In the genomic region with DNA sequence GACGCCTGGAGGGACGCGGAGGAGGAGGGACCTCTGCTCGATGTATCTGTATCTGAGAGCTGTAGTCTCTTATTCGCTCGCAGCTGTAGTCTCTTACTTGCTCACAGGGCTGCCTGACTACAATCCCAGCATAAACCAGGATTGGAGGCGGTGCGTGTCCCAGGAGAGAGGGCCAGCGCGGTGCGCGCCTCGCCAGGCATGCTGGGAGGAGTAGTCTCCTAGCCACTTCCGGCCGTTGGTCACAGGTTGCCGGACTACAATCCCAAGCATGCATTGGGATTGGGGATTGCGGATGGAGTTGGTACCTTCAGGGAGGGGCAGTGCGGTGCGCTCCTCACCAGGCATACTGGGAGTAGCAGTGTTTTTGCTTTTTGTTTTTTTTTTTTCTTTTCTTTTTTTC, we compare ENCODE assay signal across 17 cellular contexts.
DNase-seq lines count a peak whose midpoint lies in the region; ATAC-seq and TF ChIP-seq lines count a peak whose summit lies in the region.
"Had no signal": no experiment of that assay in that cellular context is flagged by ENCODE, and none has a peak within 500 bp of the region (broad histone marks: within the 10 kb centered on the region; RNA-seq: fewer than 3 reads in every experiment).

No MANE protein-coding gene starts in this region.

- peak overlapping the region in 1 of 4 donors; percentile 21 for H3K27ac ChIP-seq in sigmoid colon
- no peak overlapping the region for H3K27ac ChIP-seq in tibial nerve
- H3K27ac ChIP-seq: BLaER1, heart right ventricle, SJSA1, suprapubic skin had no signal

- no peaks in the 10 kb centered on the region for H3K27me3 ChIP-seq in sigmoid colon
- no peaks in the 10 kb centered on the region for H3K27me3 ChIP-seq in tibial nerve
- H3K27me3 ChIP-seq: BLaER1, SJSA1, suprapubic skin had no signal

- peak overlapping the region in 3 of 4 donors; percentile 14 to 35 (median 34) for H3K4me3 ChIP-seq in sigmoid colon
- H3K4me3 ChIP-seq in tibial nerve = peak overlapping the region in 1 of 4 donors; percentile 4
- H3K4me3 ChIP-seq: BLaER1, SJSA1, suprapubic skin had no signal

- TF ChIP-seq POLR2A in sigmoid colon (IDR thresholded peaks at IDR 0.05) (no peak), tibial nerve (IDR thresholded peaks at IDR 0.05) (no peak)

- TF ChIP-seq EP300 in sigmoid colon (IDR thresholded peaks at IDR 0.05) (no peak), tibial nerve (IDR thresholded peaks at IDR 0.05) (no peak)

- no peaks in the 10 kb centered on the region for H3K4me1 ChIP-seq in sigmoid colon
- no peaks in the 10 kb centered on the region for H3K4me1 ChIP-seq in tibial nerve
- H3K4me1 ChIP-seq: BLaER1, heart right ventricle, SJSA1, suprapubic skin had no signal

- 45 to 51% methylated on average over 19 of the region's 19 CpGs for WGBS in sigmoid colon, 2 donors
- 23 to 43% methylated on average over 16 to 19 of the region's 19 CpGs for WGBS in tibial nerve, 2 donors

- DNase-seq in H4 (ENCODE audit: low spot score) (peak; percentile 84), NCI-H1930 (lab: John Stamatoyannopoulos, UW) (peak; percentile 26 to 50), left ventricle myocardium superior (peak; percentile 39), sigmoid colon (no peak), tibial nerve (ENCODE audit: low spot score in 2 of 2) (no peak), UCSD-AML1 (lab: John Stamatoyannopoulos, UW; ENCODE audit: unreplicated experiment) (no peak), GDM1 (lab: John Stamatoyannopoulos, UW) (no peak)
- DNase-seq: activated CD4-positive, alpha-beta T cell treated with anti-CD3 and anti-CD28 coated beads, Interleukin-2, amount 50 U/mL, for 48 hours; activated T-cell treated with anti-CD3 and anti-CD28 coated beads, Interleukin-2, amount 50 U/mL, for 4 hours; heart right ventricle; MV-4-11; stimulated activated CD4-positive, alpha-beta T cell treated with anti-CD3 and anti-CD28 coated beads, Interleukin-4, amount 100 ng/mL, for 24 hours; stimulated activated CD8-positive, alpha-beta memory T cell treated with anti-CD3 and anti-CD28 coated beads, Interleukin-4, amount 100 ng/mL, for 48 hours had no signal

- H3K36me3 ChIP-seq in sigmoid colon (no peaks in the 10 kb centered on the region), tibial nerve (no peaks in the 10 kb centered on the region)
- H3K36me3 ChIP-seq: BLaER1, heart right ventricle, SJSA1, suprapubic skin had no signal

- TF ChIP-seq CTCF in sigmoid colon (IDR thresholded peaks at IDR 0.05) (no peak), tibial nerve (IDR thresholded peaks at IDR 0.05) (no peak)

- intact Hi-C loops in left ventricle myocardium superior (cut with micrococcal nuclease) (no loop called here), sigmoid colon (cut with DNase I) (no loop called here)

- peak; percentile 62 for ATAC-seq in left ventricle myocardium superior
- ATAC-seq: activated naive CD4-positive, alpha-beta T cell treated with anti-CD3 and anti-CD28 coated beads, Interleukin-2, amount 50 U/mL, for 72 hours; activated T-cell treated with anti-CD3 and anti-CD28 coated beads, Interleukin-2, amount 50 U/mL, for 4 hours had no signal

- H3K9me3 ChIP-seq in sigmoid colon (peaks cover 0 to 27% (median under 1%) of the 10 kb centered on the region in 4 donors), tibial nerve (peaks cover 0 to 61% (median 0%) of the 10 kb centered on the region in 4 donors)
- H3K9me3 ChIP-seq: SJSA1 had no signal

Comparison
In these comparisons a context has a peak if more than half of its experiments do, and no peak if none do; other contexts are left out.
1. DNase-seq: peak in H4 (single experiment), NCI-H1930 (2 of 2) and left ventricle myocardium superior (single experiment); none in sigmoid colon (single experiment), tibial nerve (0 of 2), UCSD-AML1 (single experiment) and GDM1 (single experiment).